ENCODE assay signal across 1 cellular context in genomic region chr2:232604535-232604934, GRCh38.
TF ChIP-seq lines count a peak whose summit lies in the region.

No MANE protein-coding gene starts in this region.

TF ChIP-seq in K562, 482 proteins besides CTCF, POLR2A, EP300 and RAD21:
- TF ChIP-seq BRD4 (IDR thresholded peaks at IDR 0.05) (no peak), ZNF121 (CRISPR knock-in tag; conservative IDR thresholded peaks at IDR 0.05) (0 out of 2 replicates have a peak, but pooled peaks have one; percentile 7), ERF (CRISPR knock-in tag; IDR thresholded peaks at IDR 0.05) (no peak)
